8 cellular contexts compared by ENCODE assay signal in genomic region chr3:9791790-9792404, GRCh38. TPM values are rescaled to one million over a fixed set of nuclear protein-coding genes. Genes with fewer than 3 reads are reported as not detected.
DNase-seq lines count a peak whose midpoint lies in the region; ATAC-seq and TF ChIP-seq lines count a peak whose summit lies in the region.

No MANE protein-coding gene starts in this region.

- H3K27ac ChIP-seq in Peyer's patch (peak overlapping the region; percentile 94 to 97 (median 96)), esophagus squamous epithelium (peak overlapping the region; percentile 98 to 100 (median 98)), psoas muscle (peak overlapping the region; percentile 95)

- intact Hi-C loops in esophagus squamous epithelium (cut with DNase I) (no loop called here), psoas muscle (cut with DNase I) (no loop called here)

- 14 to 22% methylated on average over 8 to 10 of the region's 14 CpGs for WGBS in esophagus squamous epithelium, 2 donors
- 14 to 16% (median 16%) methylated on average over 14 of the region's 14 CpGs for WGBS in psoas muscle, 3 donors

- DNase-seq in Peyer's patch (no peak), esophagus squamous epithelium (lab: John Stamatoyannopoulos, UW) (no peak), psoas muscle (no peak), NCI-H446 treated with DMSO at 0.1 percent for 48 hours (lab: John Stamatoyannopoulos, UW) (no peak), dermis blood vessel endothelial cell (no peak)

- peaks cover 0 to 31% (median 13%) of the 10 kb centered on the region in 4 donors for H3K4me1 ChIP-seq in Peyer's patch
- peaks cover 17 to 54% (median 26%) of the 10 kb centered on the region in 3 donors for H3K4me1 ChIP-seq in esophagus squamous epithelium
- H3K4me1 ChIP-seq in psoas muscle: peaks cover 24% of the 10 kb centered on the region

- TF ChIP-seq POLR2A in Peyer's patch (IDR thresholded peaks at IDR 0.05): no peak
- TF ChIP-seq POLR2A in esophagus squamous epithelium (IDR thresholded peaks at IDR 0.05): peak in 1 of 4 donors; percentile 64

- H3K27me3 ChIP-seq in Peyer's patch (no peaks in the 10 kb centered on the region), esophagus squamous epithelium (no peaks in the 10 kb centered on the region), psoas muscle (ENCODE audit: insufficient read depth in 3 of 3, low read length in 2 of 3) (no peaks in the 10 kb centered on the region)

- no peak for TF ChIP-seq CTCF in Peyer's patch (IDR thresholded peaks at IDR 0.05)
- no peak for TF ChIP-seq CTCF in esophagus squamous epithelium (IDR thresholded peaks at IDR 0.05)
- no peak for TF ChIP-seq CTCF in psoas muscle (IDR thresholded peaks at IDR 0.05)

- no peaks in the 10 kb centered on the region for H3K9me3 ChIP-seq in Peyer's patch
- H3K9me3 ChIP-seq in esophagus squamous epithelium: no peaks in the 10 kb centered on the region
- H3K9me3 ChIP-seq in psoas muscle: no peaks in the 10 kb centered on the region

- H3K4me3 ChIP-seq in GM08714 (ENCODE audit: low read length) (peak overlapping the region; percentile 94), Peyer's patch (peak overlapping the region; percentile 81 to 94 (median 89)), esophagus squamous epithelium (peak overlapping the region; percentile 88 to 98 (median 93)), psoas muscle (peak overlapping the region; percentile 87)

- ATAC-seq in psoas muscle (no peak), HG02571 (IDR thresholded peaks at IDR 0.05; ENCODE audit: unreplicated experiment) (no peak), GM21367 (IDR thresholded peaks at IDR 0.05; ENCODE audit: unreplicated experiment) (no peak)

- H3K36me3 ChIP-seq in Peyer's patch: peaks cover 0 to 48% (median 0%) of the 10 kb centered on the region in 3 donors
- peaks cover 0 to 69% (median 12%) of the 10 kb centered on the region in 3 donors for H3K36me3 ChIP-seq in esophagus squamous epithelium
- H3K36me3 ChIP-seq in psoas muscle (ENCODE audit: insufficient read depth in 1 of 2, low read depth in 1 of 2): peaks cover 5 to 59% of the 10 kb centered on the region in 2 donors

RNA-seq across cellular contexts. Expression of gene TADA3, which starts 0.4 kb away (rescaled TPM):
- total RNA-seq in Peyer's patch: 10 to 100 TPM; 38.0 to 63.6 (median 55.7) TPM
- total RNA-seq in esophagus squamous epithelium: 10 to 100 TPM; 34.7 to 54.4 (median 44.8) TPM
- total RNA-seq in psoas muscle: 10 to 100 TPM; 42.6 to 45.2 (median 43.2) TPM
- polyA plus RNA-seq in psoas muscle: 10 to 100 TPM; 42.2 to 75.7 (median 68.3) TPM
- 39.5 and 60.6 TPM in 2 replicates for total RNA-seq in dermis blood vessel endothelial cell

RNA-seq across cellular contexts. Expression of gene ARPC4, which starts 1.0 kb away (rescaled TPM):
- total RNA-seq in Peyer's patch (100 to 1,000 TPM; 111 to 165 (median 135) TPM), esophagus squamous epithelium (100 to 1,000 TPM; 125 to 244 (median 167) TPM), psoas muscle (100 to 1,000 TPM in 1 of 4 donors, 10 to 100 TPM in 3; 53.9 to 117 (median 84.9) TPM), dermis blood vessel endothelial cell (210 and 309 TPM in 2 replicates)
- 100 to 1,000 TPM in 2 of 3 donors, 10 to 100 TPM in 1; 76.9 to 155 (median 142) TPM for polyA plus RNA-seq in psoas muscle

RNA-seq across cellular contexts. Expression of gene TTLL3, which starts 18.2 kb away (rescaled TPM):
- total RNA-seq in Peyer's patch: 100 to 1,000 TPM in 3 of 4 donors, 10 to 100 TPM in 1; 42.4 to 594 (median 143) TPM
- total RNA-seq in esophagus squamous epithelium: 10 to 100 TPM in 3 of 4 donors, 1 to 10 TPM in 1; 7.6 to 29.2 (median 10.2) TPM
- 10 to 100 TPM in 1 of 4 donors, 1 to 10 TPM in 3; 6.4 to 19.0 (median 7.7) TPM for total RNA-seq in psoas muscle
- polyA plus RNA-seq in psoas muscle: 1 to 10 TPM; 2.9 to 5.0 (median 4.3) TPM
- total RNA-seq in dermis blood vessel endothelial cell: 9.3 and 20.3 TPM in 2 replicates

RNA-seq across cellular contexts. Expression of gene CAMK1, which starts 22.1 kb away (rescaled TPM):
- total RNA-seq in Peyer's patch: 10 to 100 TPM in 2 of 4 donors, 1 to 10 TPM in 2; 5.6 to 51.2 (median 10.4) TPM
- total RNA-seq in esophagus squamous epithelium: 10 to 100 TPM in 2 of 4 donors, 1 to 10 TPM in 2; 2.9 to 19.6 (median 7.6) TPM
- total RNA-seq in psoas muscle: 1 to 10 TPM; 4.5 to 7.2 (median 5.5) TPM
- 1 to 10 TPM; 3.9 to 5.7 (median 5.5) TPM for polyA plus RNA-seq in psoas muscle
- 34.7 and 40.3 TPM in 2 replicates for total RNA-seq in dermis blood vessel endothelial cell

RNA-seq across cellular contexts. Expression of gene OGG1, which starts 42.1 kb away (rescaled TPM):
- 100 to 1,000 TPM in 1 of 4 donors, 10 to 100 TPM in 3; 51.2 to 163 (median 74.1) TPM for total RNA-seq in Peyer's patch
- total RNA-seq in esophagus squamous epithelium: 10 to 100 TPM in 2 of 4 donors, 1 to 10 TPM in 2; 9.5 to 20.6 (median 10.5) TPM
- 1 to 10 TPM; 6.9 to 9.5 (median 8.1) TPM for total RNA-seq in psoas muscle
- 10 to 100 TPM in 1 of 3 donors, 1 to 10 TPM in 2; 6.3 to 19.7 (median 9.1) TPM for polyA plus RNA-seq in psoas muscle
- total RNA-seq in dermis blood vessel endothelial cell: 15.5 and 16.6 TPM in 2 replicates
